Comparison of ENCODE assay signal across 15 cellular contexts in genomic region chr4:97123573-97123972, GRCh38.
DNase-seq lines count a peak whose midpoint lies in the region; TF ChIP-seq lines count a peak whose summit lies in the region.
"Had no signal": no experiment of that assay in that cellular context is flagged by ENCODE, and none has a peak within 500 bp of the region (broad histone marks: within the 10 kb centered on the region; RNA-seq: fewer than 3 reads in every experiment).

No MANE protein-coding gene starts in this region.

- H3K4me2 ChIP-seq in neural progenitor cell: no peak overlapping the region
- H3K4me2 ChIP-seq: BLaER1 treated with 17β-estradiol and CSF1 and Interleukin-3, amounts not matched to agents 10 nM and 100 nM had no signal

- peaks cover 3% of the 10 kb centered on the region for H3K27me3 Mint-ChIP-seq in neural progenitor cell (ENCODE audit: insufficient read depth, low read depth)
- H3K27me3 Mint-ChIP-seq: CD8-positive, alpha-beta memory T cell; T-helper 17 cell had no signal

- no peaks in the 10 kb centered on the region for H3K36me3 Mint-ChIP-seq in neural progenitor cell
- H3K36me3 Mint-ChIP-seq: CD8-positive, alpha-beta memory T cell had no signal

- no peaks in the 10 kb centered on the region for H3K9me3 ChIP-seq in neural progenitor cell (ENCODE audit: low read depth)
- H3K9me3 ChIP-seq: Peyer's patch had no signal

- peaks cover 19% of the 10 kb centered on the region for H3K9me3 Mint-ChIP-seq in neural progenitor cell

- H3K79me2 ChIP-seq in neural progenitor cell (ENCODE audit: low read depth): no peaks in the 10 kb centered on the region

- no peaks in the 10 kb centered on the region for H3K36me3 ChIP-seq in neural progenitor cell
- H3K36me3 ChIP-seq: BLaER1 treated with 17β-estradiol and CSF1 and Interleukin-3, amounts not matched to agents 10 nM and 100 nM; Peyer's patch had no signal

- DNase-seq in COR-L47 (lab: John Stamatoyannopoulos, UW) (peak; percentile 1), NCI-H1105 (lab: John Stamatoyannopoulos, UW) (peak; percentile 14), NCI-H748 treated with DMSO at 0.1 percent for 48 hours (lab: John Stamatoyannopoulos, UW) (peak; percentile 78), neural progenitor cell (ENCODE audit: low spot score) (no peak), LoVo (ENCODE audit: low spot score) (no peak), NCI-H510A (lab: John Stamatoyannopoulos, UW) (no peak), NAMALWA (ENCODE audit: low spot score) (no peak)
- DNase-seq: CD8-positive, alpha-beta memory T cell; Kasumi-1; NCI-H187 treated with DMSO at 0.1 percent for 48 hours; NCI-H524 treated with DMSO at 0.1 percent for 48 hours; NK-92 treated with Interleukin-12 subunit alpha and Interleukin-12 subunit beta, amount 100 ng/mL, for 24 hours; Peyer's patch; T-helper 17 cell had no signal

- no peak overlapping the region for H3K27ac Mint-ChIP-seq in neural progenitor cell
- H3K27ac Mint-ChIP-seq: CD8-positive, alpha-beta memory T cell; T-helper 17 cell had no signal

- H3K4me1 ChIP-seq in neural progenitor cell: peaks cover 27% of the 10 kb centered on the region
- H3K4me1 ChIP-seq: BLaER1 treated with 17β-estradiol and CSF1 and Interleukin-3, amounts not matched to agents 10 nM and 100 nM; Peyer's patch had no signal

- no peak overlapping the region for H3K9ac ChIP-seq in neural progenitor cell
- H3K9ac ChIP-seq: BLaER1 treated with 17β-estradiol and CSF1 and Interleukin-3, amounts not matched to agents 10 nM and 100 nM had no signal

- peaks cover 12% of the 10 kb centered on the region for H3F3A ChIP-seq in neural progenitor cell (ENCODE audit: low read depth)

- no peaks in the 10 kb centered on the region for H3K27me3 ChIP-seq in neural progenitor cell
- H3K27me3 ChIP-seq: BLaER1 treated with 17β-estradiol and CSF1 and Interleukin-3, amounts not matched to agents 10 nM and 100 nM; Peyer's patch had no signal

- TF ChIP-seq CTCF in neural progenitor cell (IDR thresholded peaks at IDR 0.05): no peak

- no peaks in the 10 kb centered on the region for H4K20me1 ChIP-seq in neural progenitor cell (ENCODE audit: low read depth)
- H4K20me1 ChIP-seq: BLaER1 treated with 17β-estradiol and CSF1 and Interleukin-3, amounts not matched to agents 10 nM and 100 nM had no signal

- no peak overlapping the region for H3K4me3 ChIP-seq in neural progenitor cell
- H3K4me3 ChIP-seq: BLaER1 treated with 17β-estradiol and CSF1 and Interleukin-3, amounts not matched to agents 10 nM and 100 nM; Peyer's patch had no signal

- no peak overlapping the region for H3K27ac ChIP-seq in neural progenitor cell
- H3K27ac ChIP-seq: BLaER1 treated with 17β-estradiol and CSF1 and Interleukin-3, amounts not matched to agents 10 nM and 100 nM; Peyer's patch had no signal

- peak overlapping the region; percentile 35 for H2AFZ ChIP-seq in neural progenitor cell (replicated peaks)

- H3K4me3 Mint-ChIP-seq in neural progenitor cell: no peak overlapping the region
- H3K4me3 Mint-ChIP-seq: CD8-positive, alpha-beta memory T cell; T-helper 17 cell had no signal

- no peaks in the 10 kb centered on the region for H3K4me1 Mint-ChIP-seq in neural progenitor cell
- H3K4me1 Mint-ChIP-seq: CD8-positive, alpha-beta memory T cell; T-helper 17 cell had no signal

Comparison
In these comparisons a context has a peak if more than half of its experiments do, and no peak if none do; other contexts are left out.
1. DNase-seq: peak in COR-L47 (single experiment), NCI-H1105 (single experiment) and NCI-H748 treated with DMSO at 0.1 percent for 48 hours (single experiment); none in neural progenitor cell (single experiment), LoVo (single experiment), NCI-H510A (single experiment) and NAMALWA (single experiment).